Comparison of ENCODE assay signal across 28 cellular contexts in genomic region chr4:140887467-140887866, GRCh38.
A peak's percentile ranks its signal among the peaks of the same experiment; 100 is the strongest.
DNase-seq lines count a peak whose midpoint lies in the region; ATAC-seq, FAIRE-seq and TF ChIP-seq lines count a peak whose summit lies in the region.
"Had no signal": no experiment of that assay in that cellular context is flagged by ENCODE, and none has a peak within 500 bp of the region (broad histone marks: within the 10 kb centered on the region; RNA-seq: fewer than 3 reads in every experiment).

No MANE protein-coding gene starts in this region.

- H3K4me1 ChIP-seq in right atrium auricular region = no peaks in the 10 kb centered on the region
- H3K4me1 ChIP-seq in left ventricle myocardium inferior = peaks cover 34% of the 10 kb centered on the region
- H3K4me1 ChIP-seq: Caco-2 had no signal

- intact Hi-C loops in Right ventricle myocardium inferior (cut with DNase I) (loop anchor here (2.0 to 5.0 kb wide), 2 partner anchors 105 to 247 kb away; no protein-coding TSS in a partner anchor), left ventricle myocardium inferior (cut with micrococcal nuclease) (no loop called here)

- H3K4me1 Mint-ChIP-seq in nephron progenitor cell = no peaks in the 10 kb centered on the region

- H3K27ac Mint-ChIP-seq in nephron progenitor cell = peak overlapping the region; percentile 17
- H3K27ac Mint-ChIP-seq: B cell; CD8-positive, alpha-beta T cell had no signal

- peak; percentile 86 for ATAC-seq in Right ventricle myocardium inferior
- no peak for ATAC-seq in GM18873 (IDR thresholded peaks at IDR 0.05; ENCODE audit: low FRiP score, unreplicated experiment)
- ATAC-seq: CD8-positive, alpha-beta T cell; GM12878 had no signal

- DNase-seq in Right ventricle myocardium inferior (ENCODE audit: missing footprints) (no peak), right atrium auricular region (ENCODE audit: low spot score) (no peak), left ventricle myocardium inferior (no peak), nephron progenitor cell (no peak), RCC 7860 (ENCODE audit: low spot score) (no peak), iPS-NIHi7 (ENCODE audit: extremely low spot score) (no peak), activated T-cell treated with anti-CD3 and anti-CD28 coated beads for 4 hours (no peak)
- DNase-seq: Caco-2; CD8-positive, alpha-beta T cell; Karpas-422; NCI-H1092 treated with DMSO at 0.1 percent for 48 hours; NCI-H1436; NCI-H187 treated with DMSO at 0.1 percent for 48 hours; NCI-H2107; NCI-H446; NCI-H524 treated with DMSO at 0.1 percent for 48 hours; NCI-H82; NK-92 treated with Interleukin-12 subunit alpha and Interleukin-12 subunit beta, amount 100 ng/mL, for 24 hours; PC-9; RPMI8226; SHP77 treated with DMSO at 0.1 percent for 48 hours had no signal

- H3K27ac ChIP-seq in right atrium auricular region = peak overlapping the region in 1 of 2 donors; percentile 61
- peak overlapping the region; percentile 77 for H3K27ac ChIP-seq in left ventricle myocardium inferior (replicated peaks)
- H3K27ac ChIP-seq: 22Rv1, C4-2B, PC-9 had no signal

- TF ChIP-seq CTCF in right atrium auricular region (IDR thresholded peaks at IDR 0.05) = no peak
- TF ChIP-seq CTCF in left ventricle myocardium inferior (IDR thresholded peaks at IDR 0.05; ENCODE audit: borderline replicate concordance) = no peak
- no peak for TF ChIP-seq CTCF in nephron progenitor cell (IDR thresholded peaks at IDR 0.05)

- no peak overlapping the region for H3K4me3 Mint-ChIP-seq in nephron progenitor cell
- H3K4me3 Mint-ChIP-seq: B cell; CD8-positive, alpha-beta T cell had no signal

- H3K4me3 ChIP-seq in right atrium auricular region = no peak overlapping the region
- no peak overlapping the region for H3K4me3 ChIP-seq in left ventricle myocardium inferior
- H3K4me3 ChIP-seq: GM12878, PC-9 had no signal

- peaks cover 19% of the 10 kb centered on the region for H3K36me3 Mint-ChIP-seq in nephron progenitor cell (ENCODE audit: low read depth)
- H3K36me3 Mint-ChIP-seq: CD8-positive, alpha-beta T cell had no signal

- FAIRE-seq in RCC 7860 (lab: Jason Lieb, UNC) = no peak
- FAIRE-seq: G401.6, GM12878, H54 had no signal

- peaks cover 23% of the 10 kb centered on the region for H3K9me3 Mint-ChIP-seq in nephron progenitor cell

- H3K27me3 Mint-ChIP-seq in nephron progenitor cell (ENCODE audit: low read depth, poor library complexity) = peaks cover 5% of the 10 kb centered on the region

- H3K27me3 ChIP-seq in right atrium auricular region (no peaks in the 10 kb centered on the region), left ventricle myocardium inferior (ENCODE audit: low read depth) (no peaks in the 10 kb centered on the region)

- H3K36me3 ChIP-seq in right atrium auricular region = no peaks in the 10 kb centered on the region
- no peaks in the 10 kb centered on the region for H3K36me3 ChIP-seq in left ventricle myocardium inferior

- H3K9me3 ChIP-seq in right atrium auricular region (peaks cover 0 to 4% of the 10 kb centered on the region in 2 donors), left ventricle myocardium inferior (replicated peaks) (peaks cover 8% of the 10 kb centered on the region)
- H3K9me3 ChIP-seq: Caco-2 had no signal
